19 cellular contexts compared by ENCODE assay signal in genomic region chr10:90642650-90643049, GRCh38.
DNase-seq lines count a peak whose midpoint lies in the region; ATAC-seq and TF ChIP-seq lines count a peak whose summit lies in the region.
"Had no signal": no experiment of that assay in that cellular context is flagged by ENCODE, and none has a peak within 500 bp of the region (broad histone marks: within the 10 kb centered on the region; RNA-seq: fewer than 3 reads in every experiment).

No MANE protein-coding gene starts in this region.

- peak; percentile 21 for DNase-seq in choroid plexus epithelial cell (ENCODE audit: low read depth)
- DNase-seq in left lung: no peak
- DNase-seq in stomach: no peak
- DNase-seq in NCI-H1417 treated with DMSO at 0.1 percent for 48 hours (lab: John Stamatoyannopoulos, UW): no peak
- no peak for DNase-seq in NK-92 (lab: John Stamatoyannopoulos, UW; ENCODE audit: unreplicated experiment)
- no peak for DNase-seq in epidermal melanocyte (ENCODE audit: insufficient read length, low spot score)
- DNase-seq: ACHN, AML-193, GM23248, NCI-H1105 treated with DMSO at 0.1 percent for 48 hours, NCI-H1694 treated with DMSO at 0.1 percent for 48 hours, NCI-H510A treated with DMSO at 0.1 percent for 48 hours, NCI-H774, SIG-M5 had no signal

- ATAC-seq in left lung (peak; percentile 55), HG02588 (IDR thresholded peaks at IDR 0.05; ENCODE audit: unreplicated experiment) (no peak)
- ATAC-seq: K562 had no signal

- intact Hi-C loops in left lung (cut with DNase I) (no loop called here), stomach (cut with DNase I; ENCODE audit: low total_unique reads) (no loop called here)

- 37 to 63% (median 48%) methylated on average over 4 of the region's 4 CpGs for WGBS in stomach, 5 donors

- peak overlapping the region; percentile 8; the same call in 1 of the 2 replicates for H3K27ac ChIP-seq in VCaP
- H3K27ac ChIP-seq in left lung: peak overlapping the region in 1 of 2 donors; percentile 1
- H3K27ac ChIP-seq in stomach: peak overlapping the region in 3 of 5 donors; percentile 7 to 69 (median 22)
- H3K27ac ChIP-seq: C4-2B, GM23248, RWPE1 had no signal

- peaks cover 0 to 7% of the 10 kb centered on the region in 2 donors for H3K4me1 ChIP-seq in left lung
- H3K4me1 ChIP-seq in stomach: peaks cover 0 to 14% (median 4%) of the 10 kb centered on the region in 4 donors

- TF ChIP-seq EP300 in stomach (IDR thresholded peaks at IDR 0.05): no peak

- H3K36me3 ChIP-seq in left lung (no peaks in the 10 kb centered on the region), stomach (no peaks in the 10 kb centered on the region)

- TF ChIP-seq POLR2A in stomach (IDR thresholded peaks at IDR 0.05): no peak

- no peaks in the 10 kb centered on the region for H3K27me3 ChIP-seq in left lung
- no peaks in the 10 kb centered on the region for H3K27me3 ChIP-seq in stomach

- TF ChIP-seq CTCF in VCaP (conservative IDR thresholded peaks at IDR 0.05) (no peak), choroid plexus epithelial cell (conservative IDR thresholded peaks at IDR 0.05; ENCODE audit: low read depth, low read length) (no peak), left lung (IDR thresholded peaks at IDR 0.05) (no peak), stomach (IDR thresholded peaks at IDR 0.05) (no peak)

- H3K4me3 ChIP-seq in choroid plexus epithelial cell (ENCODE audit: low read depth, low read length): no peak overlapping the region
- no peak overlapping the region for H3K4me3 ChIP-seq in left lung
- no peak overlapping the region for H3K4me3 ChIP-seq in stomach
- H3K4me3 ChIP-seq: GM23248, K562 had no signal

- H3K9me3 ChIP-seq in left lung (no peaks in the 10 kb centered on the region), stomach (no peaks in the 10 kb centered on the region)
